Comparison of ENCODE assay signal across 26 cellular contexts in genomic region chr7:6344278-6344677, GRCh38.
"Had no signal": no experiment of that assay in that cellular context is flagged by ENCODE, and none has a peak within 500 bp of the region (broad histone marks: within the 10 kb centered on the region; RNA-seq: fewer than 3 reads in every experiment).

No MANE protein-coding gene starts in this region.

- H3K36me3 Mint-ChIP-seq: activated CD8-positive, alpha-beta memory T cell treated with anti-CD3 and anti-CD28 coated beads, Interleukin-2, amount 10 ng/mL, durations not matched to agents 7 days and 5 days had no signal

- H3K36me3 ChIP-seq: MG63, SJCRH30 had no signal

- H3K27ac Mint-ChIP-seq: activated CD4-positive, alpha-beta memory T cell treated with anti-CD3 and anti-CD28 coated beads, Interleukin-2, amount 10 ng/mL, durations not matched to agents 7 days and 5 days; activated CD8-positive, alpha-beta memory T cell treated with anti-CD3 and anti-CD28 coated beads, Interleukin-2, amount 10 ng/mL, durations not matched to agents 7 days and 5 days; activated naive CD4-positive, alpha-beta T cell treated with anti-CD3 and anti-CD28 coated beads, Interleukin-2, amount 50 U/mL, for 24 hours; T-helper 2 cell treated with Interferon-gamma antibody and Interleukin-4, amounts not matched to agents 5 μg/mL and 100 μg/mL, for 36 hours had no signal

- H3K4me3 ChIP-seq: MG63, SJCRH30, SK-N-MC had no signal

- ATAC-seq: activated CD8-positive, alpha-beta memory T cell treated with anti-CD3 and anti-CD28 coated beads, Interleukin-2, amount 10 ng/mL, durations not matched to agents 7 days and 5 days; Panc1 had no signal

- H3K27ac ChIP-seq: SJCRH30, SK-N-MC had no signal

- H3K27me3 Mint-ChIP-seq: activated CD4-positive, alpha-beta memory T cell treated with anti-CD3 and anti-CD28 coated beads, Interleukin-2, amount 10 ng/mL, durations not matched to agents 7 days and 5 days; activated CD8-positive, alpha-beta memory T cell treated with anti-CD3 and anti-CD28 coated beads, Interleukin-2, amount 10 ng/mL, durations not matched to agents 7 days and 5 days; activated naive CD4-positive, alpha-beta T cell treated with anti-CD3 and anti-CD28 coated beads, Interleukin-2, amount 50 U/mL, for 24 hours had no signal

- H3K4me3 Mint-ChIP-seq: activated CD4-positive, alpha-beta memory T cell treated with anti-CD3 and anti-CD28 coated beads, Interleukin-2, amount 10 ng/mL, durations not matched to agents 7 days and 5 days; activated CD8-positive, alpha-beta memory T cell treated with anti-CD3 and anti-CD28 coated beads, Interleukin-2, amount 10 ng/mL, durations not matched to agents 7 days and 5 days; activated naive CD4-positive, alpha-beta T cell treated with anti-CD3 and anti-CD28 coated beads, Interleukin-2, amount 50 U/mL, for 24 hours; T-helper 2 cell treated with Interferon-gamma antibody and Interleukin-4, amounts not matched to agents 5 μg/mL and 100 μg/mL, for 36 hours had no signal

- H3K27me3 ChIP-seq: MG63, SJCRH30 had no signal

- DNase-seq: activated CD4-positive, alpha-beta memory T cell treated with anti-CD3 and anti-CD28 coated beads, Interleukin-2, amount 10 ng/mL, durations not matched to agents 7 days and 5 days; activated CD4-positive, alpha-beta T cell treated with anti-CD3 and anti-CD28 coated beads for 1 hour; activated CD4-positive, alpha-beta T cell treated with anti-CD3 and anti-CD28 coated beads, Interleukin-2, amount 50 U/mL, for 1 hour; activated CD4-positive, CD25-positive, alpha-beta regulatory T cell; activated CD8-positive, alpha-beta memory T cell treated with anti-CD3 and anti-CD28 coated beads for 24 hours; activated CD8-positive, alpha-beta memory T cell treated with anti-CD3 and anti-CD28 coated beads, Interleukin-2, amount 10 ng/mL, durations not matched to agents 7 days and 5 days; activated CD8-positive, alpha-beta memory T cell treated with anti-CD3 and anti-CD28 coated beads, Interleukin-2, amount 50 U/mL, for 48 hours; activated effector memory CD4-positive, alpha-beta T cell treated with Interleukin-2 at 50 U/mL for 16 hours; activated T-cell treated with anti-CD3 and anti-CD28 coated beads, Interleukin-2, amount 50 U/mL, for 48 hours; anterior cingulate cortex; caudate nucleus; Kasumi-1; MG63; MV-4-11; NCI-H1092; NCI-H1436 treated with DMSO at 0.1 percent for 48 hours; NCI-H1694 treated with DMSO at 0.1 percent for 48 hours; NCI-H2029; NCI-H345; NCI-H524 treated with DMSO at 0.1 percent for 48 hours; SHP77; SJCRH30 had no signal

- H3K9me3 Mint-ChIP-seq: activated CD4-positive, alpha-beta memory T cell treated with anti-CD3 and anti-CD28 coated beads, Interleukin-2, amount 10 ng/mL, durations not matched to agents 7 days and 5 days; activated naive CD4-positive, alpha-beta T cell treated with anti-CD3 and anti-CD28 coated beads, Interleukin-2, amount 50 U/mL, for 24 hours; T-helper 2 cell treated with Interferon-gamma antibody and Interleukin-4, amounts not matched to agents 5 μg/mL and 100 μg/mL, for 36 hours had no signal

- H3K9me3 ChIP-seq: MG63, SJCRH30 had no signal

- H3K4me1 ChIP-seq: SJCRH30 had no signal
